In genomic region chr18:78711971-78712370, GRCh38 we compare ENCODE assay signal across 9 cellular contexts.
"Had no signal": no experiment of that assay in that cellular context is flagged by ENCODE, and none has a peak within 500 bp of the region (broad histone marks: within the 10 kb centered on the region; RNA-seq: fewer than 3 reads in every experiment).

No MANE protein-coding gene starts in this region.

- ATAC-seq: GM23338, HCT116 had no signal

- H3K4me3 ChIP-seq: GM23248, GM23338, HAP-1 had no signal

- H3K27ac ChIP-seq: GM23248 had no signal

- H3K36me3 ChIP-seq: HAP-1 had no signal

- H3K4me1 ChIP-seq: HAP-1 had no signal

- DNase-seq: GM23248, GOT3, H7, H9, HCEC 1CT, HFFc6 had no signal
